Comparison of ENCODE assay signal across 1 cellular context in genomic region chr22:38700789-38701628, GRCh38.
A peak's percentile ranks its signal among the peaks of the same experiment; 100 is the strongest.
TF ChIP-seq lines count a peak whose summit lies in the region.

Gene JOSD1, minus strand, starts transcription at chr22:38700943. Its CDS starts 956 bp downstream, at chr22:38699987.

TF ChIP-seq in HepG2, 621 proteins besides CTCF, POLR2A, EP300 and RAD21 (continued from another document and continues in another):
- TF ChIP-seq HNF1A (IDR thresholded peaks at IDR 0.05; ENCODE audit: low read depth) (no peak), HNF1A (CRISPR knock-in tag; IDR thresholded peaks at IDR 0.05; ENCODE audit: borderline replicate concordance) (peak; percentile 28; the same call in 1 of the 2 replicates), PCBP2 (optimal IDR thresholded peaks at IDR 0.05; ENCODE audit: low read depth, low read length, poor library complexity, severe bottlenecking) (no peak), ZFP41 (CRISPR knock-in tag; IDR thresholded peaks at IDR 0.05; ENCODE audit: borderline replicate concordance) (no peak), ZSCAN20 (CRISPR knock-in tag; IDR thresholded peaks at IDR 0.05; ENCODE audit: borderline replicate concordance) (0 out of 2 replicates have a peak, but pooled peaks have one; percentile 35), MLLT10 (CRISPR knock-in tag; IDR thresholded peaks at IDR 0.05) (no peak), ZNF775 (CRISPR knock-in tag; IDR thresholded peaks at IDR 0.05; ENCODE audit: borderline replicate concordance) (no peak), ETV5 (CRISPR knock-in tag; IDR thresholded peaks at IDR 0.05; ENCODE audit: borderline replicate concordance) (peak; percentile 89), HOXA9 (CRISPR knock-in tag; IDR thresholded peaks at IDR 0.05; ENCODE audit: borderline replicate concordance) (peak; percentile 70; the same call in 1 of the 2 replicates), HES4 (CRISPR knock-in tag; IDR thresholded peaks at IDR 0.05; ENCODE audit: borderline replicate concordance) (peak; percentile 61), NCOR1 (IDR thresholded peaks at IDR 0.05; ENCODE audit: borderline replicate concordance, low read length) (no peak), HIC2 (CRISPR knock-in tag; IDR thresholded peaks at IDR 0.05; ENCODE audit: low read depth) (no peak), ARNTL (CRISPR knock-in tag; IDR thresholded peaks at IDR 0.05) (peak; percentile 43; the same call in 1 of the 2 replicates), ZBTB4 (CRISPR knock-in tag; IDR thresholded peaks at IDR 0.05; ENCODE audit: borderline replicate concordance) (no peak; the same call in 1 of the 2 replicates), SAFB2 (CRISPR knock-in tag; IDR thresholded peaks at IDR 0.05; ENCODE audit: borderline replicate concordance, low read depth) (peak; percentile 49; the same call in 1 of the 2 replicates), HBP1 (CRISPR knock-in tag; IDR thresholded peaks at IDR 0.05; ENCODE audit: low read depth) (peak; percentile 76), ZC3H13 (CRISPR knock-in tag; IDR thresholded peaks at IDR 0.05) (peak; percentile 53; the same call in 1 of the 2 replicates), FOXK1 (CRISPR knock-in tag; IDR thresholded peaks at IDR 0.05; ENCODE audit: borderline replicate concordance, low read depth) (no peak; the same call in 1 of the 2 replicates), PHF20 (CRISPR knock-in tag; IDR thresholded peaks at IDR 0.05) (peak; percentile 70), KDM2A (CRISPR knock-in tag; IDR thresholded peaks at IDR 0.05; ENCODE audit: borderline replicate concordance, low read depth) (peak; percentile 67), IKZF1 (IDR thresholded peaks at IDR 0.05) (no peak), ZNF777 (CRISPR knock-in tag; IDR thresholded peaks at IDR 0.05) (peak; percentile 56; the same call in 1 of the 2 replicates), ZNF609 (CRISPR knock-in tag; IDR thresholded peaks at IDR 0.05; ENCODE audit: borderline replicate concordance) (no peak), KLF6 (CRISPR knock-in tag; IDR thresholded peaks at IDR 0.05) (peak; percentile 75; the same call in 1 of the 2 replicates), GATAD2A (CRISPR knock-in tag; IDR thresholded peaks at IDR 0.05) (peak; percentile 64; the same call in 1 of the 2 replicates), ZNF790 (CRISPR knock-in tag; IDR thresholded peaks at IDR 0.05; ENCODE audit: borderline replicate concordance) (peak; percentile 47; the same call in 1 of the 2 replicates), ZBTB40 (IDR thresholded peaks at IDR 0.05) (no peak), ZBTB40 (CRISPR knock-in tag; IDR thresholded peaks at IDR 0.05) (no peak), ZNF441 (CRISPR knock-in tag; IDR thresholded peaks at IDR 0.05; ENCODE audit: borderline replicate concordance) (peak; percentile 53; the same call in 1 of the 2 replicates)
